In the genomic region with DNA sequence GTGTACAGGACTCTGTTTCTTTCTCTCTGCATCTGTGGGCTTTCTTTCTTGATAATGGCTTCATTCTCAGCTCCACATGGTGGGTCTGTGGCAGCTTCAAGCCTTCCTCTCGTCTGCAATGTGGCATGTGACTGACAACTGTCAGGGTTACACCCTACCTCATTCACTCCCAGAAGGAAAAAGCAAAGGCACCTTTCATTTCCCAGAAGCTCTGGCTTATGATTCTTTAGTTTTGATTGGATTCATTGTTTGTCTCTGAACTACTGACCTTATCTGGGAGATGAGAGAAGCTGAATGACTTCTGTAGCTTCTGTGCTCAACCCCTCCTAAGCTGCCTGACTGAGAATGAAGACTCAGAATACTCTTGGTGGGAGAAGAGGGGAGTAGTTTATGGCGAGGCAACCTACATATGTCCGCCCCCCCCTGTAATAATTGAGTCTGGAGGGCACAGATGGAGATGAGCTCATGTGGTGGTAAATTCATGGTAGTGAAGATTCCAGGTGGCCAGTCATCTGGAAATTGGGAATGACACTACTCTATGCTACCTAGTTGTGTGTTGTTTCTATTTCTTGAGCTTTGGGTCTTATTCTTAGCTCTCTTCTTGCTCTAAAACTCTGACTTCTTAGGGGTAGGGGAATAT, we compare ENCODE assay signal across 26 cellular contexts. TPM values are rescaled to one million over a fixed set of nuclear protein-coding genes. Genes with fewer than 3 reads are reported as not detected.
A peak's percentile ranks its signal among the peaks of the same experiment; 100 is the strongest.
DNase-seq lines count a peak whose midpoint lies in the region; ATAC-seq and TF ChIP-seq lines count a peak whose summit lies in the region.
"Had no signal": no experiment of that assay in that cellular context is flagged by ENCODE, and none has a peak within 500 bp of the region (broad histone marks: within the 10 kb centered on the region; RNA-seq: fewer than 3 reads in every experiment).

No MANE protein-coding gene starts in this region.

- no peaks in the 10 kb centered on the region for H3K27me3 ChIP-seq in Peyer's patch
- no peaks in the 10 kb centered on the region for H3K27me3 ChIP-seq in ascending aorta
- H3K27me3 ChIP-seq: BLaER1 treated with 17β-estradiol and CSF1 and Interleukin-3, amounts not matched to agents 10 nM and 100 nM; SJSA1 had no signal

- no peak for ATAC-seq in GM18858 (IDR thresholded peaks at IDR 0.05; ENCODE audit: unreplicated experiment)
- ATAC-seq: Panc1, Right ventricle myocardium inferior had no signal

- intact Hi-C loops in ascending aorta (cut with DNase I): no loop called here

- peak; percentile 69 for DNase-seq in DMS 273 (lab: John Stamatoyannopoulos, UW; ENCODE audit: unreplicated experiment)
- no peak for DNase-seq in DMS 273 treated with DMSO at 0.1 percent for 48 hours (lab: John Stamatoyannopoulos, UW)
- DNase-seq in Caki2 (ENCODE audit: low read depth): peak; percentile 45
- peak; percentile 42 for DNase-seq in RPMI7951 (ENCODE audit: low read depth)
- peak; percentile 65 for DNase-seq in kidney tubule cell (ENCODE audit: low spot score)
- no peak for DNase-seq in Peyer's patch
- no peak for DNase-seq in ascending aorta (ENCODE audit: low spot score in 2 of 2)
- DNase-seq: CD4-positive, alpha-beta memory T cell; EL; GF-D8; GM23248; HCEC 1CT; IMR-90; NCI-H1105; NCI-H2081 treated with DMSO at 0.1 percent for 48 hours; NCI-H510A; NCI-H774; SW 1271 had no signal

- TF ChIP-seq POLR2A in Peyer's patch (IDR thresholded peaks at IDR 0.05): no peak

- TF ChIP-seq CTCF in Peyer's patch (IDR thresholded peaks at IDR 0.05) (no peak), ascending aorta (IDR thresholded peaks at IDR 0.05) (no peak)

- H3K9me3 ChIP-seq in Peyer's patch (no peaks in the 10 kb centered on the region), ascending aorta (no peaks in the 10 kb centered on the region)
- H3K9me3 ChIP-seq: SJSA1 had no signal

- H3K4me1 ChIP-seq in Peyer's patch (no peaks in the 10 kb centered on the region), ascending aorta (peaks cover 0 to 10% of the 10 kb centered on the region in 2 donors)
- H3K4me1 ChIP-seq: SJSA1 had no signal

- H3K4me3 ChIP-seq in Peyer's patch (no peak overlapping the region), ascending aorta (no peak overlapping the region)
- H3K4me3 ChIP-seq: BLaER1 treated with 17β-estradiol and CSF1 and Interleukin-3, amounts not matched to agents 10 nM and 100 nM; GM23248; SJSA1 had no signal

- H3K36me3 ChIP-seq in Peyer's patch (no peaks in the 10 kb centered on the region), ascending aorta (no peaks in the 10 kb centered on the region)
- H3K36me3 ChIP-seq: BLaER1 treated with 17β-estradiol and CSF1 and Interleukin-3, amounts not matched to agents 10 nM and 100 nM; SJSA1 had no signal

- in situ Hi-C loops in Caki2 (cut with HindIII; ENCODE audit: low pct_unique_long_range_greater_than_20kb, low sequenced_read_pairs): no loop called here

- H3K27ac ChIP-seq in Peyer's patch (no peak overlapping the region), ascending aorta (no peak overlapping the region)
- H3K27ac ChIP-seq: 22Rv1; BLaER1 treated with 17β-estradiol and CSF1 and Interleukin-3, amounts not matched to agents 10 nM and 100 nM; GM23248; KMS-11; SJSA1 had no signal

RNA-seq across cellular contexts. Expression of gene KCNAB1, which starts 38.4 kb away (rescaled TPM):
- not detected in 2 replicates for total RNA-seq in Caki2 (2014; rRNA removed; shearing (Covaris generic); ENCODE audit: low replicate concordance)
- total RNA-seq in RPMI7951 (2014; rRNA removed; shearing (Covaris generic)): 0.29 and 0.96 TPM in 2 replicates
- total RNA-seq in Peyer's patch: 1 to 10 TPM in 3 of 4 donors, not detected in 1; 1.1 to 1.7 (median 1.6) TPM
- 15.1 TPM for total RNA-seq in ascending aorta
- total RNA-seq: CD4-positive, alpha-beta memory T cell; GM23248; T-helper 2 cell treated with Interferon-gamma antibody and Interleukin-4, amounts not matched to agents 100 ng/mL and 5 ng/mL, for 36 hours had no signal

Comparison
In these comparisons a context has a peak if more than half of its experiments do, and no peak if none do; other contexts are left out.
1. DNase-seq: peak in DMS 273 (single experiment), Caki2 (single experiment), RPMI7951 (single experiment) and kidney tubule cell (single experiment); none in DMS 273 treated with DMSO at 0.1 percent for 48 hours (single experiment), Peyer's patch (0 of 3) and ascending aorta (0 of 2).